Comparison of ENCODE assay signal across 9 cellular contexts in the genomic region with DNA sequence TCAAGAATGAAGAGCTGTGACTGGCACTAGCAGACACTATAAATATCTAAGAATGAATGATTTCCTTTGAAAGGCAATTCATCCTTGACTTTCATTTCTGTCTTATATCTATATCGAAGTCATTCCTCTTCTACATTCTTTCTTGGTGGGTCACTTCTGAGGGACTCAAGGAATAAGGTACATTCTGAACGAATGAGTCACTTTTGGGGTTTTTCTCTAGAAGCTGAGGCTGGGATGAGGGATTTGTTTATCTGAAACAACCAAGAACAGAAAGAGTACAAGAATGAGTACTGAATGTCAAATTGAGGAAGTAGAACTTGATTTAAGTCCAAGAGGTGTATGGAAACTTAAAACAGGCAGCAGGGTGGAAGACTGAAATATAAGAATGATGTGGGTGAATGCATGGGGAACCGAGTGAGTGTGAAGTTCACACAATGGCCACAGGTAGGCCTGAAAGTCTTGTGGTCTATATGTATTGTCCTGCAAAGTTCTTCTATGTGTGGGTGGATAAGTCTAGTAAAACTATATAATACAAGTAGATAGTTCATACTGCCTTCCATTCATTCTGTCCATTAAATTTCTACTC.
DNase-seq lines count a peak whose midpoint lies in the region; ATAC-seq, FAIRE-seq and TF ChIP-seq lines count a peak whose summit lies in the region.
"Had no signal": no experiment of that assay in that cellular context is flagged by ENCODE, and none has a peak within 500 bp of the region (broad histone marks: within the 10 kb centered on the region; RNA-seq: fewer than 3 reads in every experiment).

No MANE protein-coding gene starts in this region.

- no peak overlapping the region for H3K4me3 ChIP-seq in right atrium auricular region
- H3K4me3 ChIP-seq in coronary artery, result no peak overlapping the region

- H3K9me3 ChIP-seq in right atrium auricular region, result peaks cover 0 to 3% of the 10 kb centered on the region in 2 donors

- ATAC-seq in GM18519 (IDR thresholded peaks at IDR 0.05; ENCODE audit: low FRiP score, unreplicated experiment) (peak; percentile 93), HG02798 (IDR thresholded peaks at IDR 0.05; ENCODE audit: poor library complexity, unreplicated experiment) (peak; percentile 89)

- H3K27ac ChIP-seq in right atrium auricular region (no peak overlapping the region), coronary artery (no peak overlapping the region)

- no peaks in the 10 kb centered on the region for H3K36me3 ChIP-seq in right atrium auricular region

- H3K27me3 ChIP-seq in right atrium auricular region, result no peaks in the 10 kb centered on the region

- FAIRE-seq in RCC 7860 (lab: Jason Lieb, UNC), result no peak

- no peaks in the 10 kb centered on the region for H3K4me1 ChIP-seq in right atrium auricular region

- DNase-seq in RCC 7860 (ENCODE audit: low spot score), result peak; percentile 83
- peak; percentile 89 for DNase-seq in kidney glomerular epithelial cell (lab: John Stamatoyannopoulos, UW)
- DNase-seq in right atrium auricular region (ENCODE audit: low spot score), result no peak
- no peak for DNase-seq in stimulated activated CD4-positive, alpha-beta T cell treated with anti-CD3 and anti-CD28 coated beads, Interleukin-4, amount 100 ng/mL, for 4 hours
- no peak for DNase-seq in coronary artery (ENCODE audit: low spot score)
- DNase-seq in activated naive CD4-positive, alpha-beta T cell (lab: John Stamatoyannopoulos, UW), result no peak
- DNase-seq: effector CD4-positive, alpha-beta T cell had no signal

- TF ChIP-seq CTCF in right atrium auricular region (IDR thresholded peaks at IDR 0.05) (no peak), coronary artery (IDR thresholded peaks at IDR 0.05) (no peak)

Comparison
In these comparisons a context has a peak if more than half of its experiments do, and no peak if none do; other contexts are left out.
1. DNase-seq: peak in RCC 7860 (single experiment) and kidney glomerular epithelial cell (single experiment); none in right atrium auricular region (single experiment), stimulated activated CD4-positive, alpha-beta T cell treated with anti-CD3 and anti-CD28 coated beads, Interleukin-4, amount 100 ng/mL, for 4 hours (0 of 2), coronary artery (single experiment) and activated naive CD4-positive, alpha-beta T cell (0 of 4).